In the genomic region with DNA sequence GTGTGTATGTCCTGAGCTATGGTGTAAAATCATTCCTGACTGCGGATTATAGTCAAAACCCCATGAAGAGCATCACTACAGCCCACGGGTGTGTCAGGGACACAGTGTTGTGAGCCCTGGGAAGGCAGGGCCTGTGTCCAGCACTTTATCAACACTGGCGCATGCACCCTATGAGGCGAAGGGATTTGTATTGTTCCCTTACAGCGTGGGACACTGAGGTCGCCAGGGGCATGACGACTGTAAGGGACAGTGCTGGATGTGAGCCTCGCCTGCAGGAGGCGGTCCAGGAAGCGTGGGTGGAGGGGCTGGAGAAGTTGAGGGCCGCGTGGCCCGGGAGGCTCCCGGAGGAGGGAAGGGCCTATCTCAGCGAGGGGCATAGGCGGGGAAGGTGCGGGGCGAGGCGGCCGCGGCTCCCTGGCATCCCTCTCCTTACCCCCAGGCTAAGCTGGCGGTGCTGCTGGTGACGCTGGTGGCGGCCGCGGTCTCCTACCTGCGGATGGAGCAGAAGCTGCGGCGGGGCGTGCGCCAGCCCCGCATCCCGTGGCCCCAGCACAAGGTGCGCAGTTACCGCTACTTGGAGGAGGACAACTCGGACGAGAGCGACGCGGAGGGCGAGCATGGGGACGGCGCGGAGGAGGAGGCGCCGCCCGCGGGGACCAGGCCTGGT, we compare ENCODE assay signal across 12 cellular contexts. TPM values are rescaled to one million over a fixed set of nuclear protein-coding genes. Genes with fewer than 3 reads are reported as not detected.
"Had no signal": no experiment of that assay in that cellular context is flagged by ENCODE, and none has a peak within 500 bp of the region (broad histone marks: within the 10 kb centered on the region; RNA-seq: fewer than 3 reads in every experiment).

No MANE protein-coding gene starts in this region.

RNA-seq across cellular contexts. Expression of a gene that starts 24.3 kb away (rescaled TPM):
- total RNA-seq: activated CD8-positive, alpha-beta memory T cell treated with anti-CD3 and anti-CD28 coated beads, Interleukin-2, amount 10 ng/mL, durations not matched to agents 7 days and 5 days; ascending aorta; cardiac septum; epithelial cell of proximal tubule; gastroesophageal sphincter; kidney; left ventricle myocardium superior; natural killer cell; pancreas; SJSA1; uterus had no signal
- polyA plus RNA-seq: thymus had no signal

RNA-seq across cellular contexts. Expression of a gene that starts 41.6 kb away (rescaled TPM):
- total RNA-seq: activated CD8-positive, alpha-beta memory T cell treated with anti-CD3 and anti-CD28 coated beads, Interleukin-2, amount 10 ng/mL, durations not matched to agents 7 days and 5 days; ascending aorta; cardiac septum; epithelial cell of proximal tubule; gastroesophageal sphincter; kidney; left ventricle myocardium superior; natural killer cell; SJSA1 had no signal

RNA-seq across cellular contexts. Expression of a gene that starts 58.8 kb away (rescaled TPM):
- total RNA-seq: activated CD8-positive, alpha-beta memory T cell treated with anti-CD3 and anti-CD28 coated beads, Interleukin-2, amount 10 ng/mL, durations not matched to agents 7 days and 5 days; ascending aorta; cardiac septum; epithelial cell of proximal tubule; gastroesophageal sphincter; left ventricle myocardium superior; SJSA1; uterus had no signal
